ENCODE assay signal across 10 cellular contexts in genomic region chr17:81003711-81004335, GRCh38. TPM values are rescaled to one million over a fixed set of nuclear protein-coding genes. Genes with fewer than 3 reads are reported as not detected.
DNase-seq lines count a peak whose midpoint lies in the region; ATAC-seq and TF ChIP-seq lines count a peak whose summit lies in the region.
"Had no signal": no experiment of that assay in that cellular context is flagged by ENCODE, and none has a peak within 500 bp of the region (broad histone marks: within the 10 kb centered on the region; RNA-seq: fewer than 3 reads in every experiment).

No MANE protein-coding gene starts in this region.

- no peak for TF ChIP-seq POLR2A in stomach (IDR thresholded peaks at IDR 0.05)

- ATAC-seq in activated CD8-positive, alpha-beta memory T cell treated with anti-CD3 and anti-CD28 coated beads, Interleukin-2, amount 10 ng/mL, durations not matched to agents 7 days and 5 days: peak; percentile 27
- ATAC-seq in T-helper 17 cell (peak; percentile 41), GM21576 (IDR thresholded peaks at IDR 0.05; ENCODE audit: unreplicated experiment) (no peak)

- H3K27me3 Mint-ChIP-seq in activated CD8-positive, alpha-beta memory T cell treated with anti-CD3 and anti-CD28 coated beads, Interleukin-2, amount 10 ng/mL, durations not matched to agents 7 days and 5 days: peaks cover 42% of the 10 kb centered on the region
- peaks cover 11% of the 10 kb centered on the region for H3K27me3 Mint-ChIP-seq in T-helper 17 cell

- no peak overlapping the region for H2AFZ ChIP-seq in hepatocyte

- CTCF ChIA-PET in activated CD8-positive, alpha-beta memory T cell treated with anti-CD3 and anti-CD28 coated beads, Interleukin-2, amount 10 ng/mL, durations not matched to agents 7 days and 5 days (lab: Charles Lee): interaction anchor here (0.6 to 4.3 kb wide), 6 partner anchors 14 to 98 kb away, joined by 3 to 17 read pairs (median 4); partner anchors contain the start of gene CHMP6

- TF ChIP-seq CTCF in hepatocyte (IDR thresholded peaks at IDR 0.05; ENCODE audit: poor library complexity) (no peak), stomach (IDR thresholded peaks at IDR 0.05) (no peak)

- H3K27me3 ChIP-seq in hepatocyte: peaks cover 44% of the 10 kb centered on the region
- H3K27me3 ChIP-seq in stomach: peaks cover 6 to 45% (median 35%) of the 10 kb centered on the region in 3 donors

- H3K9me3 Mint-ChIP-seq in activated CD8-positive, alpha-beta memory T cell treated with anti-CD3 and anti-CD28 coated beads, Interleukin-2, amount 10 ng/mL, durations not matched to agents 7 days and 5 days (ENCODE audit: low read depth): no peaks in the 10 kb centered on the region

- H3K9me3 ChIP-seq in T-helper 17 cell (ENCODE audit: control insufficient read depth, low read length, poor library complexity, severe bottlenecking) (no peaks in the 10 kb centered on the region), hepatocyte (ENCODE audit: low read depth) (no peaks in the 10 kb centered on the region), stomach (no peaks in the 10 kb centered on the region)
- H3K9me3 ChIP-seq: pancreas had no signal

- no peaks in the 10 kb centered on the region for H3K79me2 ChIP-seq in hepatocyte

- H3K36me3 Mint-ChIP-seq in activated CD8-positive, alpha-beta memory T cell treated with anti-CD3 and anti-CD28 coated beads, Interleukin-2, amount 10 ng/mL, durations not matched to agents 7 days and 5 days: peaks cover 3% of the 10 kb centered on the region
- H3K36me3 Mint-ChIP-seq in T-helper 17 cell (ENCODE audit: low read depth): peaks cover 5% of the 10 kb centered on the region

- TF ChIP-seq EP300 in stomach (IDR thresholded peaks at IDR 0.05): no peak

- H3K4me2 ChIP-seq in hepatocyte: peak overlapping the region; percentile 82

- H4K20me1 ChIP-seq in hepatocyte (ENCODE audit: insufficient read depth, poor library complexity, severe bottlenecking): no peaks in the 10 kb centered on the region

- H3K4me1 ChIP-seq in hepatocyte (ENCODE audit: insufficient read depth) (peaks cover 9% of the 10 kb centered on the region), stomach (peaks cover 13 to 46% (median 42%) of the 10 kb centered on the region in 4 donors)

- H3K4me1 Mint-ChIP-seq in activated CD8-positive, alpha-beta memory T cell treated with anti-CD3 and anti-CD28 coated beads, Interleukin-2, amount 10 ng/mL, durations not matched to agents 7 days and 5 days: peaks cover 14% of the 10 kb centered on the region
- H3K4me1 Mint-ChIP-seq in T-helper 17 cell: peaks cover 16% of the 10 kb centered on the region

- H3K4me3 ChIP-seq in hepatocyte (no peak overlapping the region), stomach (peak overlapping the region; percentile 26 to 39 (median 31))

- H3K27ac ChIP-seq in hepatocyte (no peak overlapping the region), stomach (no peak overlapping the region)
- H3K27ac ChIP-seq: pancreas had no signal

- no peaks in the 10 kb centered on the region for H3K36me3 ChIP-seq in hepatocyte (replicated peaks; ENCODE audit: insufficient read depth, low read depth)
- peaks cover 11 to 20% (median 16%) of the 10 kb centered on the region in 4 donors for H3K36me3 ChIP-seq in stomach

- DNase-seq in activated CD8-positive, alpha-beta memory T cell treated with anti-CD3 and anti-CD28 coated beads, Interleukin-2, amount 10 ng/mL, durations not matched to agents 7 days and 5 days: no peak
- no peak for DNase-seq in activated CD8-positive, alpha-beta memory T cell treated with anti-CD3 and anti-CD28 coated beads, Interleukin-2, amount 50 U/mL, for 4 hours
- DNase-seq in T-helper 17 cell (no peak), hepatocyte (ENCODE audit: low spot score) (no peak), stomach (no peak), EL (no peak), NCI-H446 (lab: John Stamatoyannopoulos, UW) (no peak)
- DNase-seq: DMS79 treated with DMSO at 0.1 percent for 48 hours had no signal

- no peaks in the 10 kb centered on the region for H3K9me2 ChIP-seq in hepatocyte (replicated peaks; ENCODE audit: insufficient read depth)

- 17% methylated on average over 29 of the region's 56 CpGs for WGBS in hepatocyte (ENCODE audit: low lambda C conversion rate, missing lambda C conversion rate)
- WGBS in stomach, 5 donors: 6 to 17% (median 6%) methylated on average over 11 to 56 of the region's 56 CpGs

- intact Hi-C loops in stomach (cut with DNase I; ENCODE audit: low total_unique reads): no loop called here

- H3K27ac Mint-ChIP-seq in activated CD8-positive, alpha-beta memory T cell treated with anti-CD3 and anti-CD28 coated beads, Interleukin-2, amount 10 ng/mL, durations not matched to agents 7 days and 5 days: no peak overlapping the region
- peak overlapping the region; percentile 27 for H3K27ac Mint-ChIP-seq in T-helper 17 cell

- no peak overlapping the region for H3K4me3 Mint-ChIP-seq in activated CD8-positive, alpha-beta memory T cell treated with anti-CD3 and anti-CD28 coated beads, Interleukin-2, amount 10 ng/mL, durations not matched to agents 7 days and 5 days
- H3K4me3 Mint-ChIP-seq in T-helper 17 cell: peak overlapping the region; percentile 68

RNA-seq across cellular contexts. Expression of gene CHMP6, which starts 12.2 kb away (rescaled TPM):
- total RNA-seq in activated CD8-positive, alpha-beta memory T cell treated with anti-CD3 and anti-CD28 coated beads, Interleukin-2, amount 10 ng/mL, durations not matched to agents 7 days and 5 days: 10 to 100 TPM; 29.8 to 34.6 TPM
- 10 to 100 TPM; 21.0 to 25.6 TPM for total RNA-seq in T-helper 17 cell
- total RNA-seq in hepatocyte: 16.9 and 27.8 TPM in 2 replicates
- polyA plus RNA-seq in hepatocyte: 30.8 and 38.3 TPM in 2 replicates
- total RNA-seq in stomach: 100 to 1,000 TPM in 1 of 5 donors, 10 to 100 TPM in 3, 1 to 10 TPM in 1; 5.4 to 117 (median 12.9) TPM
- 10 to 100 TPM; 23.6 to 30.5 (median 25.4) TPM for polyA plus RNA-seq in stomach

RNA-seq across cellular contexts. Expression of gene BAIAP2, which starts 31.1 kb away (rescaled TPM):
- total RNA-seq in activated CD8-positive, alpha-beta memory T cell treated with anti-CD3 and anti-CD28 coated beads, Interleukin-2, amount 10 ng/mL, durations not matched to agents 7 days and 5 days: 1 to 10 TPM; 4.8 to 7.0 TPM
- total RNA-seq in T-helper 17 cell: 10 to 100 TPM; 11.0 to 13.9 TPM
- 15.8 and 27.1 TPM in 2 replicates for total RNA-seq in hepatocyte
- polyA plus RNA-seq in hepatocyte: 49.7 and 60.0 TPM in 2 replicates
- 100 to 1,000 TPM in 2 of 5 donors, 10 to 100 TPM in 3; 21.1 to 263 (median 96.9) TPM for total RNA-seq in stomach
- polyA plus RNA-seq in stomach: 10 to 100 TPM; 37.5 to 66.1 (median 46.6) TPM
